1 cellular context compared by ENCODE assay signal in genomic region chr6:7262037-7262461, GRCh38.
TF ChIP-seq lines count a peak whose summit lies in the region.

No MANE protein-coding gene starts in this region.

TF ChIP-seq in GM23338, 12 proteins besides CTCF, POLR2A, EP300 and RAD21 (continued from another document):
- TF ChIP-seq, protein P1, sequence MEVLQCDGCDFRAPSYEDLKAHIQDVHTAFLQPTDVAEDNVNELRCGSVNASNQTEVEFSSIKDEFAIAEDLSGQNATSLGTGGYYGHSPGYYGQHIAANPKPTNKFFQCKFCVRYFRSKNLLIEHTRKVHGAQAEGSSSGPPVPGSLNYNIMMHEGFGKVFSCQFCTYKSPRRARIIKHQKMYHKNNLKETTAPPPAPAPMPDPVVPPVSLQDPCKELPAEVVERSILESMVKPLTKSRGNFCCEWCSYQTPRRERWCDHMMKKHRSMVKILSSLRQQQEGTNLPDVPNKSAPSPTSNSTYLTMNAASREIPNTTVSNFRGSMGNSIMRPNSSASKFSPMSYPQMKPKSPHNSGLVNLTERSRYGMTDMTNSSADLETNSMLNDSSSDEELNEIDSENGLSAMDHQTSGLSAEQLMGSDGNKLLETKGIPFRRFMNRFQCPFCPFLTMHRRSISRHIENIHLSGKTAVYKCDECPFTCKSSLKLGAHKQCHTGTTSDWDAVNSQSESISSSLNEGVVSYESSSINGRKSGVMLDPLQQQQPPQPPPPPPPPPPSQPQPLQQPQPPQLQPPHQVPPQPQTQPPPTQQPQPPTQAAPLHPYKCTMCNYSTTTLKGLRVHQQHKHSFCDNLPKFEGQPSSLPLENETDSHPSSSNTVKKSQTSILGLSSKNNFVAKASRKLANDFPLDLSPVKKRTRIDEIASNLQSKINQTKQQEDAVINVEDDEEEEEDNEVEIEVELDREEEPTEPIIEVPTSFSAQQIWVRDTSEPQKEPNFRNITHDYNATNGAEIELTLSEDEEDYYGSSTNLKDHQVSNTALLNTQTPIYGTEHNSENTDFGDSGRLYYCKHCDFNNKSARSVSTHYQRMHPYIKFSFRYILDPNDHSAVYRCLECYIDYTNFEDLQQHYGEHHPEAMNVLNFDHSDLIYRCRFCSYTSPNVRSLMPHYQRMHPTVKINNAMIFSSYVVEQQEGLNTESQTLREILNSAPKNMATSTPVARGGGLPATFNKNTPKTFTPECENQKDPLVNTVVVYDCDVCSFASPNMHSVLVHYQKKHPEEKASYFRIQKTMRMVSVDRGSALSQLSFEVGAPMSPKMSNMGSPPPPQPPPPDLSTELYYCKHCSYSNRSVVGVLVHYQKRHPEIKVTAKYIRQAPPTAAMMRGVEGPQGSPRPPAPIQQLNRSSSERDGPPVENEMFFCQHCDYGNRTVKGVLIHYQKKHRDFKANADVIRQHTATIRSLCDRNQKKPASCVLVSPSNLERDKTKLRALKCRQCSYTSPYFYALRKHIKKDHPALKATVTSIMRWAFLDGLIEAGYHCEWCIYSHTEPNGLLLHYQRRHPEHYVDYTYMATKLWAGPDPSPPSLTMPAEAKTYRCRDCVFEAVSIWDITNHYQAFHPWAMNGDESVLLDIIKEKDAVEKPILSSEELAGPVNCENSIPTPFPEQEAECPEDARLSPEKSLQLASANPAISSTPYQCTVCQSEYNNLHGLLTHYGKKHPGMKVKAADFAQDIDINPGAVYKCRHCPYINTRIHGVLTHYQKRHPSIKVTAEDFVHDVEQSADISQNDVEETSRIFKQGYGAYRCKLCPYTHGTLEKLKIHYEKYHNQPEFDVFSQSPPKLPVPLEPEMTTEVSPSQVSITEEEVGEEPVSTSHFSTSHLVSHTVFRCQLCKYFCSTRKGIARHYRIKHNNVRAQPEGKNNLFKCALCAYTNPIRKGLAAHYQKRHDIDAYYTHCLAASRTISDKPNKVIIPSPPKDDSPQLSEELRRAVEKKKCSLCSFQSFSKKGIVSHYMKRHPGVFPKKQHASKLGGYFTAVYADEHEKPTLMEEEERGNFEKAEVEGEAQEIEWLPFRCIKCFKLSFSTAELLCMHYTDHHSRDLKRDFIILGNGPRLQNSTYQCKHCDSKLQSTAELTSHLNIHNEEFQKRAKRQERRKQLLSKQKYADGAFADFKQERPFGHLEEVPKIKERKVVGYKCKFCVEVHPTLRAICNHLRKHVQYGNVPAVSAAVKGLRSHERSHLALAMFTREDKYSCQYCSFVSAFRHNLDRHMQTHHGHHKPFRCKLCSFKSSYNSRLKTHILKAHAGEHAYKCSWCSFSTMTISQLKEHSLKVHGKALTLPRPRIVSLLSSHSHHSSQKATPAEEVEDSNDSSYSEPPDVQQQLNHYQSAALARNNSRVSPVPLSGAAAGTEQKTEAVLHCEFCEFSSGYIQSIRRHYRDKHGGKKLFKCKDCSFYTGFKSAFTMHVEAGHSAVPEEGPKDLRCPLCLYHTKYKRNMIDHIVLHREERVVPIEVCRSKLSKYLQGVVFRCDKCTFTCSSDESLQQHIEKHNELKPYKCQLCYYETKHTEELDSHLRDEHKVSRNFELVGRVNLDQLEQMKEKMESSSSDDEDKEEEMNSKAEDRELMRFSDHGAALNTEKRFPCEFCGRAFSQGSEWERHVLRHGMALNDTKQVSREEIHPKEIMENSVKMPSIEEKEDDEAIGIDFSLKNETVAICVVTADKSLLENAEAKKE (CRISPR knock-in tag; IDR thresholded peaks at IDR 0.05): no peak
- TF ChIP-seq EZH2phosphoT487 (IDR thresholded peaks at IDR 0.05; ENCODE audit: unreplicated experiment) (no peak), ZNF331 (CRISPR knock-in tag; IDR thresholded peaks at IDR 0.05; ENCODE audit: low read depth) (no peak), JUNB (IDR thresholded peaks at IDR 0.05; ENCODE audit: unreplicated experiment) (no peak)
TF ChIP-seq in GM23338: peak in this region for 0.
